In genomic region chr11:87437133-87437843, GRCh38 we compare ENCODE assay signal across 16 cellular contexts.
DNase-seq lines count a peak whose midpoint lies in the region; ATAC-seq, FAIRE-seq and TF ChIP-seq lines count a peak whose summit lies in the region.
"Had no signal": no experiment of that assay in that cellular context is flagged by ENCODE, and none has a peak within 500 bp of the region (broad histone marks: within the 10 kb centered on the region; RNA-seq: fewer than 3 reads in every experiment).

No MANE protein-coding gene starts in this region.

- H2AFZ ChIP-seq in Karpas-422 (ENCODE audit: low read length) (peak overlapping the region; percentile 5; the same call in 1 of the 2 replicates), astrocyte (ENCODE audit: low read depth, low read length) (no peak overlapping the region), neural progenitor cell (replicated peaks) (no peak overlapping the region)

- H3K36me3 ChIP-seq in Karpas-422 (ENCODE audit: insufficient read depth, low read length) (no peaks in the 10 kb centered on the region), astrocyte (ENCODE audit: insufficient read depth, low read length) (no peaks in the 10 kb centered on the region), neural progenitor cell (no peaks in the 10 kb centered on the region)

- no peak overlapping the region for H3K4me3 ChIP-seq in Karpas-422 (ENCODE audit: low read length)
- H3K4me3 ChIP-seq in astrocyte (ENCODE audit: insufficient read depth, low read depth, low read length), result no peak overlapping the region
- H3K4me3 ChIP-seq in neural progenitor cell, result no peak overlapping the region
- H3K4me3 ChIP-seq: A549, SK-N-MC had no signal

- H3K4me1 ChIP-seq in Karpas-422 (ENCODE audit: low read length) (peaks cover 49% of the 10 kb centered on the region), astrocyte (ENCODE audit: insufficient read depth, low read length) (peaks cover 17% of the 10 kb centered on the region), neural progenitor cell (no peaks in the 10 kb centered on the region)
- H3K4me1 ChIP-seq: A549 had no signal

- peaks cover 28% of the 10 kb centered on the region for H3K4me1 Mint-ChIP-seq in astrocyte (ENCODE audit: low read depth, unreplicated experiment)
- H3K4me1 Mint-ChIP-seq in nephron progenitor cell, result peaks cover 43% of the 10 kb centered on the region
- peaks cover 3% of the 10 kb centered on the region for H3K4me1 Mint-ChIP-seq in neural progenitor cell

- H3K27ac Mint-ChIP-seq in astrocyte (ENCODE audit: unreplicated experiment) (no peak overlapping the region), nephron progenitor cell (peak overlapping the region; percentile 38), neural progenitor cell (no peak overlapping the region)

- no peak for DNase-seq in Karpas-422
- peak; percentile 27 for DNase-seq in astrocyte (ENCODE audit: low read depth)
- DNase-seq in nephron progenitor cell, result no peak
- DNase-seq in neural progenitor cell (ENCODE audit: low spot score), result no peak
- DNase-seq: C1 segment of cervical spinal cord, DND-41, NCI-H1930, NCI-H446 treated with DMSO at 0.1 percent for 48 hours had no signal

- no peaks in the 10 kb centered on the region for H3K9me3 ChIP-seq in Karpas-422 (ENCODE audit: low read length)
- H3K9me3 ChIP-seq in astrocyte (ENCODE audit: insufficient read depth, low read depth, low read length), result no peaks in the 10 kb centered on the region
- H3K9me3 ChIP-seq in neural progenitor cell (ENCODE audit: low read depth), result no peaks in the 10 kb centered on the region
- H3K9me3 ChIP-seq: A549 had no signal

- H3K79me2 ChIP-seq in Karpas-422 (ENCODE audit: low read length), result no peaks in the 10 kb centered on the region
- H3K79me2 ChIP-seq in astrocyte (ENCODE audit: insufficient read depth, low read length), result no peaks in the 10 kb centered on the region
- H3K79me2 ChIP-seq in neural progenitor cell (ENCODE audit: low read depth), result no peaks in the 10 kb centered on the region

- ATAC-seq in GM18867 (IDR thresholded peaks at IDR 0.05; ENCODE audit: unreplicated experiment) (peak; percentile 55), HG02970 (IDR thresholded peaks at IDR 0.05; ENCODE audit: low FRiP score, unreplicated experiment) (no peak), GM19328 (IDR thresholded peaks at IDR 0.05; ENCODE audit: unreplicated experiment) (no peak)

- H3F3A ChIP-seq in neural progenitor cell (ENCODE audit: low read depth), result no peaks in the 10 kb centered on the region

- H3K27ac ChIP-seq in Karpas-422 (ENCODE audit: low read length) (peak overlapping the region; percentile 31), astrocyte (ENCODE audit: low read depth, low read length) (peak overlapping the region; percentile 57), neural progenitor cell (no peak overlapping the region)
- H3K27ac ChIP-seq: A549, HL-60, SK-N-MC had no signal

- H3K9ac ChIP-seq in Karpas-422 (ENCODE audit: low read length) (no peak overlapping the region), astrocyte (ENCODE audit: low read length) (no peak overlapping the region), neural progenitor cell (no peak overlapping the region)

- H3K9me2 ChIP-seq in Karpas-422 (replicated peaks; ENCODE audit: insufficient read depth, low read length), result no peaks in the 10 kb centered on the region

- H4K20me1 ChIP-seq in Karpas-422 (ENCODE audit: insufficient read depth, low read depth, low read length) (no peaks in the 10 kb centered on the region), astrocyte (ENCODE audit: insufficient read depth, low read length) (no peaks in the 10 kb centered on the region), neural progenitor cell (ENCODE audit: low read depth) (no peaks in the 10 kb centered on the region)

- H3K4me2 ChIP-seq in Karpas-422 (ENCODE audit: low read depth, low read length, poor library complexity, severe bottlenecking) (peak overlapping the region; percentile 1), astrocyte (ENCODE audit: low read length) (peak overlapping the region; percentile 19), neural progenitor cell (no peak overlapping the region)
- H3K4me2 ChIP-seq: A549 had no signal

- H3K36me3 Mint-ChIP-seq in astrocyte (ENCODE audit: low read depth, unreplicated experiment) (no peaks in the 10 kb centered on the region), nephron progenitor cell (ENCODE audit: low read depth) (no peaks in the 10 kb centered on the region), neural progenitor cell (no peaks in the 10 kb centered on the region)

- H3K27me3 Mint-ChIP-seq in astrocyte (ENCODE audit: low read depth, unreplicated experiment), result no peaks in the 10 kb centered on the region
- peaks cover 3% of the 10 kb centered on the region for H3K27me3 Mint-ChIP-seq in nephron progenitor cell (ENCODE audit: low read depth, poor library complexity)
- H3K27me3 Mint-ChIP-seq in neural progenitor cell (ENCODE audit: insufficient read depth, low read depth), result peaks cover 4% of the 10 kb centered on the region

- TF ChIP-seq CTCF in astrocyte (IDR thresholded peaks at IDR 0.05; ENCODE audit: insufficient read depth, low read depth, low read length), result no peak
- TF ChIP-seq CTCF in nephron progenitor cell (IDR thresholded peaks at IDR 0.05), result no peak
- no peak for TF ChIP-seq CTCF in neural progenitor cell (IDR thresholded peaks at IDR 0.05)

- no peaks in the 10 kb centered on the region for H3K9me3 Mint-ChIP-seq in astrocyte (ENCODE audit: unreplicated experiment)
- no peaks in the 10 kb centered on the region for H3K9me3 Mint-ChIP-seq in nephron progenitor cell
- H3K9me3 Mint-ChIP-seq in neural progenitor cell, result no peaks in the 10 kb centered on the region

- FAIRE-seq in astrocyte (lab: Jason Lieb, UNC), result no peak
- FAIRE-seq: A549, G401.6, GM12892 had no signal

- no peaks in the 10 kb centered on the region for H3K27me3 ChIP-seq in Karpas-422 (ENCODE audit: low read length)
- no peaks in the 10 kb centered on the region for H3K27me3 ChIP-seq in astrocyte (ENCODE audit: insufficient read depth, low read length)
- H3K27me3 ChIP-seq in neural progenitor cell, result no peaks in the 10 kb centered on the region

- H3K4me3 Mint-ChIP-seq in astrocyte (ENCODE audit: unreplicated experiment) (no peak overlapping the region), nephron progenitor cell (no peak overlapping the region), neural progenitor cell (no peak overlapping the region)
